Comparison of ENCODE assay signal across 17 cellular contexts in genomic region chr12:720231-720941, GRCh38. TPM values are rescaled to one million over a fixed set of nuclear protein-coding genes. Genes with fewer than 3 reads are reported as not detected.
DNase-seq lines count a peak whose midpoint lies in the region; ATAC-seq and TF ChIP-seq lines count a peak whose summit lies in the region.
"Had no signal": no experiment of that assay in that cellular context is flagged by ENCODE, and none has a peak within 500 bp of the region (broad histone marks: within the 10 kb centered on the region; RNA-seq: fewer than 3 reads in every experiment).

No MANE protein-coding gene starts in this region.

- H3K36me3 ChIP-seq in CD4-positive, CD25-positive, alpha-beta regulatory T cell (ENCODE audit: control insufficient read depth, insufficient read depth, low read length) = no peaks in the 10 kb centered on the region
- H3K36me3 ChIP-seq in DOHH2 (ENCODE audit: control insufficient read depth, low read length) (no peaks in the 10 kb centered on the region), mesendoderm (ENCODE audit: control insufficient read depth, insufficient read depth, low read length) (no peaks in the 10 kb centered on the region), ovary (no peaks in the 10 kb centered on the region)
- H3K36me3 ChIP-seq: adrenal gland, BLaER1, tibial artery had no signal

- no peak for TF ChIP-seq POLR2A in ovary (IDR thresholded peaks at IDR 0.05)

- WGBS in mesendoderm (ENCODE audit: extremely low coverage, insufficient coverage, low lambda C conversion rate) = no CpG with 5 or more reads among the region's 9 CpGs
- WGBS in ovary, 3 donors = 75 to 87% (median 80%) methylated on average over 9 of the region's 9 CpGs

- H4K5ac ChIP-seq in mesendoderm (ENCODE audit: low read length) = no peak overlapping the region

- CTCF ChIA-PET in WTC11 (lab: Charles Lee) = interaction anchor here (0.7 to 1.0 kb wide), 3 partner anchors 11 to 148 kb away, joined by 3 to 4 read pairs (median 3); no protein-coding TSS in a partner anchor

- H3K9ac ChIP-seq in mesendoderm (ENCODE audit: low read length) = no peak overlapping the region
- H3K9ac ChIP-seq: BLaER1 had no signal

- H4K8ac ChIP-seq in mesendoderm (ENCODE audit: low read depth, low read length) = no peak overlapping the region

- H3K23ac ChIP-seq in mesendoderm (ENCODE audit: low read length) = no peak overlapping the region

- TF ChIP-seq EP300 in ovary (IDR thresholded peaks at IDR 0.05) = no peak

- H3K27ac Mint-ChIP-seq in CD4-positive, CD25-positive, alpha-beta regulatory T cell = peak overlapping the region in 2 of 3 donors; percentile 57 to 87
- peak overlapping the region; percentile 11; the same call in 1 of the 2 replicates for H3K27ac Mint-ChIP-seq in WTC11

- H3K79me1 ChIP-seq in mesendoderm (ENCODE audit: low read length) = no peaks in the 10 kb centered on the region

- peak overlapping the region; percentile 30 for H3K56ac ChIP-seq in mesendoderm (ENCODE audit: low read length)

- no peaks in the 10 kb centered on the region for H4K20me1 ChIP-seq in DOHH2 (ENCODE audit: control insufficient read depth, insufficient read depth, low read depth, low read length)
- H4K20me1 ChIP-seq: BLaER1 had no signal

- H3F3A ChIP-seq in DOHH2 (ENCODE audit: control insufficient read depth, insufficient read depth) = no peaks in the 10 kb centered on the region; the same call in 1 of the 2 replicates

- H2BK15ac ChIP-seq in mesendoderm (replicated peaks; ENCODE audit: low read depth) = no peak overlapping the region

- H3K79me2 ChIP-seq in DOHH2 (ENCODE audit: control insufficient read depth, low read length) (no peaks in the 10 kb centered on the region), mesendoderm (ENCODE audit: control insufficient read depth, insufficient read depth, low read length) (no peaks in the 10 kb centered on the region)

- no peak overlapping the region for H2BK120ac ChIP-seq in mesendoderm (ENCODE audit: low read depth, low read length)

- H3K9me2 ChIP-seq in DOHH2 (replicated peaks; ENCODE audit: control insufficient read depth, low read length) = no peaks in the 10 kb centered on the region

- H3K4me3 ChIP-seq in CD4-positive, CD25-positive, alpha-beta regulatory T cell (ENCODE audit: low read depth, low read length) = no peak overlapping the region
- H3K4me3 ChIP-seq in DOHH2 (ENCODE audit: low read length) (peak overlapping the region; percentile 9; the same call in 1 of the 2 replicates), mesendoderm (ENCODE audit: low read length) (no peak overlapping the region), ovary (no peak overlapping the region)
- H3K4me3 ChIP-seq: adrenal gland, BLaER1, tibial artery had no signal

- peaks cover 24% of the 10 kb centered on the region for H3K4me1 ChIP-seq in CD4-positive, CD25-positive, alpha-beta regulatory T cell (ENCODE audit: control insufficient read depth, insufficient read depth, low read length, poor library complexity, severe bottlenecking)
- H3K4me1 ChIP-seq in DOHH2 (ENCODE audit: control insufficient read depth, low read length) (peaks cover 37% of the 10 kb centered on the region), mesendoderm (ENCODE audit: control insufficient read depth, low read depth, low read length) (peaks cover 7% of the 10 kb centered on the region), ovary (ENCODE audit: insufficient read depth) (no peaks in the 10 kb centered on the region)
- H3K4me1 ChIP-seq: BLaER1 had no signal

- no peak for DNase-seq in CD4-positive, CD25-positive, alpha-beta regulatory T cell
- DNase-seq in WTC11 (ENCODE audit: low spot score) (no peak), mesendoderm (no peak), posterior vena cava (ENCODE audit: low spot score) (no peak), ovary (no peak), CD1c-positive myeloid dendritic cell (ENCODE audit: extremely low spot score) (no peak)
- DNase-seq: effector CD8-positive, alpha-beta T cell; hippocampal formation; midbrain; NCI-H2171 treated with DMSO at 0.1 percent for 48 hours; occipital lobe; stimulated activated CD4-positive, alpha-beta T cell treated with anti-CD3 and anti-CD28 coated beads, Interleukin-2, amount 100 ng/mL, for 48 hours had no signal

- H3K27me3 ChIP-seq in CD4-positive, CD25-positive, alpha-beta regulatory T cell (ENCODE audit: control insufficient read depth, insufficient read depth, low read length) = no peaks in the 10 kb centered on the region
- H3K27me3 ChIP-seq in DOHH2 (ENCODE audit: control insufficient read depth, low read length) (no peaks in the 10 kb centered on the region), mesendoderm (ENCODE audit: insufficient read depth, low read length, poor library complexity) (no peaks in the 10 kb centered on the region), ovary (no peaks in the 10 kb centered on the region)
- H3K27me3 ChIP-seq: adrenal gland, BLaER1, tibial artery had no signal

- no peaks in the 10 kb centered on the region for H3K27me3 Mint-ChIP-seq in CD4-positive, CD25-positive, alpha-beta regulatory T cell
- H3K27me3 Mint-ChIP-seq in WTC11 (ENCODE audit: low read depth) = no peaks in the 10 kb centered on the region

- H3K9me3 Mint-ChIP-seq in CD4-positive, CD25-positive, alpha-beta regulatory T cell = no peaks in the 10 kb centered on the region
- 0 out of 2 replicates have a peak, but pooled peaks cover 3% of the 10 kb centered on the region for H3K9me3 Mint-ChIP-seq in WTC11

- H3K36me3 Mint-ChIP-seq in CD4-positive, CD25-positive, alpha-beta regulatory T cell = no peaks in the 10 kb centered on the region
- no peaks in the 10 kb centered on the region for H3K36me3 Mint-ChIP-seq in WTC11

- intact Hi-C loops in posterior vena cava (cut with DNase I) (no loop called here), ovary (cut with DNase I) (no loop called here)

- no peak overlapping the region for H3K18ac ChIP-seq in mesendoderm (ENCODE audit: low read length)

- POLR2A ChIA-PET in WTC11 (lab: Charles Lee) = no interaction called here

- no peaks in the 10 kb centered on the region for H3K9me3 ChIP-seq in CD4-positive, CD25-positive, alpha-beta regulatory T cell (ENCODE audit: control insufficient read depth in 2 of 2, low read length in 2 of 2)
- H3K9me3 ChIP-seq in DOHH2 (ENCODE audit: control insufficient read depth, insufficient read depth, low read length) (no peaks in the 10 kb centered on the region), ovary (no peaks in the 10 kb centered on the region)
- H3K9me3 ChIP-seq: tibial artery had no signal

- peaks cover 28 to 54% (median 33%) of the 10 kb centered on the region in 4 donors for H3K4me1 Mint-ChIP-seq in CD4-positive, CD25-positive, alpha-beta regulatory T cell
- peaks cover 52% of the 10 kb centered on the region for H3K4me1 Mint-ChIP-seq in WTC11

- H2BK5ac ChIP-seq in mesendoderm (ENCODE audit: low read length) = no peak overlapping the region

- H3K4me2 ChIP-seq in DOHH2 (ENCODE audit: low read length) = peak overlapping the region; percentile 75
- H3K4me2 ChIP-seq in mesendoderm (ENCODE audit: low read length) = no peak overlapping the region
- H3K4me2 ChIP-seq: BLaER1 had no signal

- no peak overlapping the region for H3K27ac ChIP-seq in CD4-positive, CD25-positive, alpha-beta regulatory T cell (ENCODE audit: insufficient read depth, low read length, poor library complexity, severe bottlenecking)
- H3K27ac ChIP-seq in DOHH2 (ENCODE audit: low read depth, low read length) (no peak overlapping the region), mesendoderm (ENCODE audit: low read depth, low read length) (no peak overlapping the region), ovary (no peak overlapping the region)
- H3K27ac ChIP-seq: adrenal gland, BLaER1 had no signal

- no peak for ATAC-seq in CD4-positive, CD25-positive, alpha-beta regulatory T cell (ENCODE audit: low read depth in 2 of 2)
- no peak for ATAC-seq in WTC11

- no peak overlapping the region for H3K4ac ChIP-seq in mesendoderm (ENCODE audit: low read depth, low read length)

- TF ChIP-seq CTCF in DOHH2 (IDR thresholded peaks at IDR 0.05; ENCODE audit: low read depth, low read length, poor library complexity, severe bottlenecking) = no peak
- TF ChIP-seq CTCF in WTC11 (IDR thresholded peaks at IDR 0.05) = no peak
- TF ChIP-seq CTCF in ovary (IDR thresholded peaks at IDR 0.05) = no peak

- H3K4me3 Mint-ChIP-seq in CD4-positive, CD25-positive, alpha-beta regulatory T cell = peak overlapping the region in 3 of 4 donors; percentile 32 to 66 (median 33)
- no peak overlapping the region for H3K4me3 Mint-ChIP-seq in WTC11

- H2AK5ac ChIP-seq in mesendoderm (ENCODE audit: low read length) = no peak overlapping the region

TF ChIP-seq in WTC11, 78 proteins besides CTCF, POLR2A, EP300 and RAD21 (continues in another document):
- TF ChIP-seq ATF6 (CRISPR knock-in tag; IDR thresholded peaks at IDR 0.05) = no peak
- no peak for TF ChIP-seq MXD4 (CRISPR knock-in tag; IDR thresholded peaks at IDR 0.05; ENCODE audit: borderline replicate concordance)
- TF ChIP-seq PRRX2 (CRISPR knock-in tag; IDR thresholded peaks at IDR 0.05) = no peak
- no peak for TF ChIP-seq RORB (CRISPR knock-in tag; IDR thresholded peaks at IDR 0.05)

RNA-seq across cellular contexts. Expression of gene WNK1, which starts 32.0 kb away (rescaled TPM):
- total RNA-seq in CD4-positive, CD25-positive, alpha-beta regulatory T cell = 360 TPM
- polyA plus RNA-seq in CD4-positive, CD25-positive, alpha-beta regulatory T cell = 10 to 100 TPM; 22.1 to 34.6 (median 28.1) TPM
- total RNA-seq in WTC11 (2021) (118 to 126 TPM (median 123 TPM) in 3 replicates), posterior vena cava (100 to 1,000 TPM; 159 to 199 TPM), ovary (100 to 1,000 TPM in 4 of 7 donors, 10 to 100 TPM in 3; 79.6 to 144 (median 102) TPM)
- 61.9 TPM for polyA plus RNA-seq in mesendoderm (2013, experiment 1 of 2)
- 59.9 TPM for polyA plus RNA-seq in mesendoderm (2013, experiment 2 of 2)
- polyA plus RNA-seq in ovary = 10 to 100 TPM; 26.0 to 88.6 TPM

RNA-seq across cellular contexts. Expression of gene NINJ2, which starts 57.1 kb away (rescaled TPM):
- 16.8 TPM for total RNA-seq in CD4-positive, CD25-positive, alpha-beta regulatory T cell
- polyA plus RNA-seq in CD4-positive, CD25-positive, alpha-beta regulatory T cell = 100 to 1,000 TPM; 106 to 170 (median 143) TPM
- 0.41 to 0.73 TPM (median 0.42 TPM) in 3 replicates for total RNA-seq in WTC11 (2021)
- polyA plus RNA-seq in mesendoderm (2013, experiment 1 of 2) = 0.38 TPM
- polyA plus RNA-seq in mesendoderm (2013, experiment 2 of 2) = 0.35 TPM
- total RNA-seq in posterior vena cava = 1 to 10 TPM; 4.6 to 5.6 TPM
- 1 to 10 TPM in 3 of 7 donors, under 1 TPM in 2, not detected in 2; 0.48 to 3.4 (median 1.4) TPM for total RNA-seq in ovary
- 1 to 10 TPM in 1 of 2 donors, under 1 TPM in 1; 0.82 to 2.2 TPM for polyA plus RNA-seq in ovary
- total RNA-seq: kidney epithelial cell had no signal
